Comparison of ENCODE assay signal across 8 cellular contexts in genomic region chr7:139620676-139621344, GRCh38.
A peak's percentile ranks its signal among the peaks of the same experiment; 100 is the strongest.
DNase-seq lines count a peak whose midpoint lies in the region; TF ChIP-seq lines count a peak whose summit lies in the region.

No MANE protein-coding gene starts in this region.

- H3K27ac Mint-ChIP-seq in activated CD4-positive, alpha-beta memory T cell treated with anti-CD3 and anti-CD28 coated beads for 36 hours, result no peak overlapping the region

- H3K4me3 Mint-ChIP-seq in activated CD4-positive, alpha-beta memory T cell treated with anti-CD3 and anti-CD28 coated beads for 36 hours, result no peak overlapping the region

- H3K4me3 ChIP-seq in epithelial cell of proximal tubule (ENCODE audit: low read depth, low read length), result no peak overlapping the region

- CTCF ChIA-PET in activated CD4-positive, alpha-beta memory T cell treated with anti-CD3 and anti-CD28 coated beads for 36 hours (lab: Charles Lee), result interaction anchor here (0.6 to 6.3 kb wide), 20 partner anchors 8 to 396 kb away, joined by 3 to 85 read pairs (median 4); no protein-coding TSS in a partner anchor

- no peaks in the 10 kb centered on the region for H3K27me3 Mint-ChIP-seq in activated CD4-positive, alpha-beta memory T cell treated with anti-CD3 and anti-CD28 coated beads for 36 hours

- no peaks in the 10 kb centered on the region for H3K9me3 Mint-ChIP-seq in activated CD4-positive, alpha-beta memory T cell treated with anti-CD3 and anti-CD28 coated beads for 36 hours

- TF ChIP-seq CTCF in epithelial cell of proximal tubule (conservative IDR thresholded peaks at IDR 0.05; ENCODE audit: low read depth, low read length), result peak; percentile 85

- DNase-seq in ELF-1 (ENCODE audit: low read depth, low spot score) (peak; percentile 59), H4 (ENCODE audit: low spot score) (peak; percentile 32), NCI-H1694 (lab: John Stamatoyannopoulos, UW) (peak; percentile 34), epithelial cell of proximal tubule (ENCODE audit: low read depth) (no peak), posterior cingulate gyrus (peak in 6 of 10 donors; percentile 29 to 87 (median 49)), pons (ENCODE audit: low spot score) (no peak), foreskin melanocyte (no peak)
- peak; percentile 78 for DNase-seq in activated CD4-positive, alpha-beta memory T cell treated with anti-CD3 and anti-CD28 coated beads for 36 hours

- H3K36me3 Mint-ChIP-seq in activated CD4-positive, alpha-beta memory T cell treated with anti-CD3 and anti-CD28 coated beads for 36 hours, result peaks cover 9% of the 10 kb centered on the region

- H3K4me1 Mint-ChIP-seq in activated CD4-positive, alpha-beta memory T cell treated with anti-CD3 and anti-CD28 coated beads for 36 hours (ENCODE audit: low read depth), result peaks cover 12% of the 10 kb centered on the region

- POLR2A ChIA-PET in activated CD4-positive, alpha-beta memory T cell treated with anti-CD3 and anti-CD28 coated beads for 36 hours (lab: Charles Lee), result no interaction called here

- intact Hi-C loops in activated CD4-positive, alpha-beta memory T cell treated with anti-CD3 and anti-CD28 coated beads for 36 hours (cut with micrococcal nuclease), result loop anchor here (2.0 kb wide), 2 partner anchors 18 to 120 kb away; no protein-coding TSS in a partner anchor
- intact Hi-C loops in posterior cingulate gyrus (cut with DNase I), result no loop called here

Comparison
In these comparisons a context has a peak if more than half of its experiments do, and no peak if none do; other contexts are left out.
1. DNase-seq: peak in ELF-1 (single experiment), H4 (single experiment), NCI-H1694 (single experiment), activated CD4-positive, alpha-beta memory T cell treated with anti-CD3 and anti-CD28 coated beads for 36 hours (single experiment) and posterior cingulate gyrus (6 of 10); none in epithelial cell of proximal tubule (single experiment), pons (single experiment) and foreskin melanocyte (single experiment).